Comparison of ENCODE assay signal across 19 cellular contexts in the genomic region with DNA sequence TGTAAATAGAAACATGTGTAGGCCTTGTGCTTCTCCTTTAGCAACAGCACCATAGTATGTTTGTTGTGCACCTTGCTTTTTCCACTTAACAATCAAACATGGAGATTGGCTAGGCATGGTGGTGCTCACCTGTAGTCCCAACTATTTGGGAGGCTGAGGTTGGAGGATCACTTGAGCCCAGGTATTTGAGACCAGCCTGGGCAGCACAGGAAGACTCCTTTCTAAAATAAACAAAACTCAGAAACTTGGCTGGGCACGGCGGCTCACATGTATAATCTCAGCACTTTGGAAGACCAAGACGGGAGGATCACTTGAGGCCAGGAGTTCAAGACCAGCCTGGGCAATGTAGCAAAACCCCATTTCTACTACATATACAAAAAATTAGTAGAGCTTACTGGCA. TPM values are rescaled to one million over a fixed set of nuclear protein-coding genes. Genes with fewer than 3 reads are reported as not detected.
DNase-seq lines count a peak whose midpoint lies in the region; ATAC-seq and TF ChIP-seq lines count a peak whose summit lies in the region.
"Had no signal": no experiment of that assay in that cellular context is flagged by ENCODE, and none has a peak within 500 bp of the region (broad histone marks: within the 10 kb centered on the region; RNA-seq: fewer than 3 reads in every experiment).

No MANE protein-coding gene starts in this region.

- WGBS in heart left ventricle, 4 donors, result 90 to 96% (median 94%) methylated on average over 3 of the region's 3 CpGs

- peaks cover 0 to 37% (median 25%) of the 10 kb centered on the region in 12 donors for H3K4me1 ChIP-seq in heart left ventricle
- H3K4me1 ChIP-seq in iPS-20b (ENCODE audit: insufficient read depth, low read length), result peaks cover 16% of the 10 kb centered on the region; the same call in 1 of the 2 replicates
- peaks cover 39% of the 10 kb centered on the region for H3K4me1 ChIP-seq in vagina

- H3K4me3 ChIP-seq in heart left ventricle (peak overlapping the region in 3 of 12 donors; percentile 54 to 79 (median 54)), iPS-20b (ENCODE audit: low read length) (no peak overlapping the region), vagina (no peak overlapping the region)

- no peaks in the 10 kb centered on the region for H3K36me3 ChIP-seq in heart left ventricle
- H3K36me3 ChIP-seq in iPS-20b (ENCODE audit: insufficient read depth, low read depth, low read length), result no peaks in the 10 kb centered on the region
- no peaks in the 10 kb centered on the region for H3K36me3 ChIP-seq in vagina

- no peaks in the 10 kb centered on the region for H3K9me3 ChIP-seq in heart left ventricle
- H3K9me3 ChIP-seq in iPS-20b (ENCODE audit: insufficient read depth, low read depth, low read length), result no peaks in the 10 kb centered on the region
- H3K9me3 ChIP-seq in vagina, result no peaks in the 10 kb centered on the region

- H3K27me3 ChIP-seq in heart left ventricle, result no peaks in the 10 kb centered on the region
- no peaks in the 10 kb centered on the region for H3K27me3 ChIP-seq in iPS-20b (ENCODE audit: insufficient read depth, low read length)
- no peaks in the 10 kb centered on the region for H3K27me3 ChIP-seq in vagina

- H3K9ac ChIP-seq in iPS-20b (ENCODE audit: low read depth, low read length), result peak overlapping the region; percentile 83; the same call in 1 of the 2 replicates

- no peak for ATAC-seq in heart left ventricle
- ATAC-seq in Right ventricle myocardium superior (ENCODE audit: poor library complexity), result no peak
- no peak for ATAC-seq in GM18511 (IDR thresholded peaks at IDR 0.05; ENCODE audit: unreplicated experiment)
- ATAC-seq: Panc1 had no signal

- H3K27ac Mint-ChIP-seq in progenitor cell of endocrine pancreas, result peak overlapping the region; percentile 41
- H3K27ac Mint-ChIP-seq: IgD-negative memory B cell; T-helper 1 cell treated with Interleukin-12 subunit alpha and Interleukin-12 subunit beta and Interleukin-4 antibody, amounts not matched to agents 30 μg/mL and 1 μg/mL, for 36 hours had no signal

- H3K4me3 Mint-ChIP-seq in progenitor cell of endocrine pancreas (ENCODE audit: low read depth), result no peak overlapping the region
- H3K4me3 Mint-ChIP-seq: IgD-negative memory B cell; T-helper 1 cell treated with Interleukin-12 subunit alpha and Interleukin-12 subunit beta and Interleukin-4 antibody, amounts not matched to agents 30 μg/mL and 1 μg/mL, for 36 hours had no signal

- intact Hi-C loops in heart left ventricle (cut with DNase I), result no loop called here
- intact Hi-C loops in Right ventricle myocardium superior (cut with DNase I), result no loop called here
- intact Hi-C loops in vagina (cut with DNase I), result no loop called here

- H3K27me3 Mint-ChIP-seq in progenitor cell of endocrine pancreas, result no peaks in the 10 kb centered on the region
- H3K27me3 Mint-ChIP-seq: IgD-negative memory B cell had no signal

- peaks cover 18% of the 10 kb centered on the region for H3K4me1 Mint-ChIP-seq in progenitor cell of endocrine pancreas (ENCODE audit: low read depth)
- H3K4me1 Mint-ChIP-seq: IgD-negative memory B cell had no signal

- H3K9me3 Mint-ChIP-seq in progenitor cell of endocrine pancreas (ENCODE audit: low read depth), result no peaks in the 10 kb centered on the region
- H3K9me3 Mint-ChIP-seq: IgD-negative memory B cell; T-helper 1 cell treated with Interleukin-12 subunit alpha and Interleukin-12 subunit beta and Interleukin-4 antibody, amounts not matched to agents 30 μg/mL and 1 μg/mL, for 36 hours had no signal

- DNase-seq in heart left ventricle (no peak), Right ventricle myocardium superior (no peak), progenitor cell of endocrine pancreas (ENCODE audit: low spot score, unreplicated experiment) (no peak), vagina (ENCODE audit: extremely low spot score in 2 of 2) (no peak), NCI-H1105 treated with DMSO at 0.1 percent for 48 hours (lab: John Stamatoyannopoulos, UW) (no peak), DMS 273 treated with DMSO at 0.1 percent for 48 hours (lab: John Stamatoyannopoulos, UW) (no peak)
- DNase-seq: activated T-cell treated with anti-CD3 and anti-CD28 coated beads for 4 hours; dermis blood vessel endothelial cell; GDM1; NCI-H1417; NCI-H524; stimulated activated CD4-positive, alpha-beta T cell treated with anti-CD3 and anti-CD28 coated beads, Interleukin-2, amount 100 ng/mL, for 24 hours; stimulated activated CD8-positive, alpha-beta memory T cell treated with anti-CD3 and anti-CD28 coated beads, Interleukin-4, amount 100 ng/mL, for 48 hours had no signal

- H3K27ac ChIP-seq in heart left ventricle (peak overlapping the region; percentile 43 to 95 (median 81)), iPS-20b (ENCODE audit: low read length) (peak overlapping the region; percentile 1), vagina (peak overlapping the region; percentile 89)

- TF ChIP-seq CTCF in heart left ventricle (IDR thresholded peaks at IDR 0.05), result no peak
- no peak for TF ChIP-seq CTCF in progenitor cell of endocrine pancreas (IDR thresholded peaks at IDR 0.05; ENCODE audit: unreplicated experiment)
- no peak for TF ChIP-seq CTCF in vagina (IDR thresholded peaks at IDR 0.05)

- no peaks in the 10 kb centered on the region for H3K36me3 Mint-ChIP-seq in progenitor cell of endocrine pancreas (ENCODE audit: insufficient read depth)

- TF ChIP-seq POLR2A in heart left ventricle (IDR thresholded peaks at IDR 0.05), result no peak
- no peak for TF ChIP-seq POLR2A in vagina (IDR thresholded peaks at IDR 0.05)

RNA-seq across cellular contexts. Expression of gene FAXDC2, which starts 0.9 kb away (rescaled TPM):
- total RNA-seq in heart left ventricle, result 10 to 100 TPM in 7 of 9 donors, 1 to 10 TPM in 2; 7.9 to 39.5 (median 22.2) TPM
- polyA plus RNA-seq in heart left ventricle, result 10 to 100 TPM in 1 of 2 donors, 1 to 10 TPM in 1; 5.3 to 15.4 TPM
- total RNA-seq in Right ventricle myocardium superior, result 24.1 TPM
- 14.8 and 15.8 TPM in 2 replicates for total RNA-seq in progenitor cell of endocrine pancreas
- 35.4 TPM for total RNA-seq in vagina
- total RNA-seq: A673 had no signal

RNA-seq across cellular contexts. Expression of gene CNOT8, which starts 7.1 kb away (rescaled TPM):
- total RNA-seq in heart left ventricle, result 10 to 100 TPM; 18.7 to 45.6 (median 25.2) TPM
- polyA plus RNA-seq in heart left ventricle, result 10 to 100 TPM; 11.5 to 34.2 TPM
- total RNA-seq in Right ventricle myocardium superior, result 26.8 TPM
- 55.4 and 56.4 TPM in 2 replicates for total RNA-seq in progenitor cell of endocrine pancreas
- 62.1 TPM for total RNA-seq in vagina

Comparison
In these comparisons a context has a peak if more than half of its experiments do, and no peak if none do; other contexts are left out.
1. H3K27ac ChIP-seq: peak in every context shown above with its lines; median percentile 89 in vagina; 81 in heart left ventricle; 1 in iPS-20b.